8 cellular contexts compared by ENCODE assay signal in genomic region chr5:43483210-43484048, GRCh38.
DNase-seq lines count a peak whose midpoint lies in the region; ATAC-seq and TF ChIP-seq lines count a peak whose summit lies in the region.

TSS of gene TMEM267 (minus strand) at chr5:43483865. CDS start at chr5:43453969, 29,896 bp downstream.

- peak; percentile 88 for TF ChIP-seq POLR2A in GM18951 (IDR thresholded peaks at IDR 0.05; ENCODE audit: extremely low read depth, insufficient read depth, insufficient read length)

- DNase-seq in AG08396 (ENCODE audit: low spot score), result peak; percentile 93
- DNase-seq in NCI-H345 (lab: John Stamatoyannopoulos, UW), result peak; percentile 94
- peak; percentile 69 for DNase-seq in activated CD4-positive, CD25-positive, alpha-beta regulatory T cell treated with anti-CD3 and anti-CD28 coated beads, Interleukin-2, amount 50 U/mL, for 16 hours (ENCODE audit: low read depth, low spot score)
- DNase-seq in central memory CD8-positive, alpha-beta T cell (ENCODE audit: low spot score in 2 of 2), result peak; percentile 70 to 72
- DNase-seq in islet precursor cell, result peak; percentile 97
- DNase-seq in stimulated activated CD4-positive, alpha-beta T cell treated with anti-CD3 and anti-CD28 coated beads, Interleukin-12 subunit alpha, Interleukin-12 subunit beta, amount 100 ng/mL, for 48 hours (ENCODE audit: low read depth in 2 of 3, low spot score in 1 of 3), result peak; percentile 69 to 82 (median 75)

- H3K27me3 Mint-ChIP-seq in central memory CD8-positive, alpha-beta T cell, result no peaks in the 10 kb centered on the region

- H3K27ac Mint-ChIP-seq in central memory CD8-positive, alpha-beta T cell (ENCODE audit: low read depth), result peak within 1 kb of the TSS; percentile 98

- ATAC-seq in HG03196 (IDR thresholded peaks at IDR 0.05; ENCODE audit: unreplicated experiment), result peak; percentile 90
- peak; percentile 84 for ATAC-seq in central memory CD8-positive, alpha-beta T cell (replicated peaks; ENCODE audit: extremely low read depth, poor library complexity, severe bottlenecking)

- peak within 1 kb of the TSS; percentile 88 for H3K4me3 Mint-ChIP-seq in central memory CD8-positive, alpha-beta T cell

- H3K9me3 Mint-ChIP-seq in central memory CD8-positive, alpha-beta T cell, result no peaks in the 10 kb centered on the region

- in situ Hi-C loops in GM18951 (cut with MboI; ENCODE audit: low sequenced_read_pairs, unreplicated experiment), result no loop called here

- peaks cover 35% of the 10 kb centered on the region for H3K4me1 Mint-ChIP-seq in central memory CD8-positive, alpha-beta T cell

- H3K36me3 Mint-ChIP-seq in central memory CD8-positive, alpha-beta T cell (ENCODE audit: insufficient read depth), result peaks cover 13% of the 10 kb centered on the region

Comparison
In these comparisons a context has a peak if more than half of its experiments do, and no peak if none do; other contexts are left out.
1. Peak in every context shown above with its lines: DNase-seq and ATAC-seq.